13 cellular contexts compared by ENCODE assay signal in the genomic region with DNA sequence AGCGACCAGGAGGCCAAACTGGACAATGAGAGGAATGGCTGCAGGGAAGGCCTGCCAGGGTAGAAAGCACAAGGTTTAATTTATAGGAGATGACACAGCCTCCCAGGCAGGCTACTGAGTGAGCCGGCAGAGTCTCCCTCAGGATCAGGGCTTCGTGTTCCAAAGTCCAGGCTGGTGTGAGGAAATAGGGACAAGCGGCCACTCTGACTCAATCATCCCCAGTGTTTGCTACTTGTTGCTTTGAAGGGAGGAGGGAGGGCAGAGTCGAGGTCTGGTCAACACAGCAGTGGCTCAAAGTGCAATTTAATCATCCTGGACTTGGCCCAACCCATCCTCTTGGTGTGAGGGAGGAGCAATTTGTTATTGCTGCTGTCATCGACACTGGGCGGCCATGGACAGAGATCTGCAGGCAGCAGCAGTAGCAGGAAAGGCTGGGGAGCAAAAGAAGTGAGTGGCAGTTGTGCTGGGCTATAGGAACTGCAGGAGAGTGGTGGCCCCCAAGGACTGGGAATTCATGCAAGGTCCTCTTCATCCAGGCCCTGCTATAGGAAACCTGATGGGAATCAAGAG. TPM values are rescaled to one million over a fixed set of nuclear protein-coding genes. Genes with fewer than 3 reads are reported as not detected.
A peak's percentile ranks its signal among the peaks of the same experiment; 100 is the strongest.
DNase-seq lines count a peak whose midpoint lies in the region; ATAC-seq, FAIRE-seq and TF ChIP-seq lines count a peak whose summit lies in the region.
"Had no signal": no experiment of that assay in that cellular context is flagged by ENCODE, and none has a peak within 500 bp of the region (broad histone marks: within the 10 kb centered on the region; RNA-seq: fewer than 3 reads in every experiment).

No MANE protein-coding gene starts in this region.

- FAIRE-seq in frontal cortex (lab: Jason Lieb, UNC): no peak
- FAIRE-seq: endothelial cell of umbilical vein had no signal

- H3K27ac ChIP-seq in right atrium auricular region: peak overlapping the region in 1 of 2 donors; percentile 40
- H3K27ac ChIP-seq in suprapubic skin: peak overlapping the region; percentile 26

- peak; percentile 2 for ATAC-seq in GM21515 (IDR thresholded peaks at IDR 0.05; ENCODE audit: unreplicated experiment)
- ATAC-seq: natural killer cell treated with Interleukin-12 subunit alpha and Interleukin-12 subunit beta and Interleukin-15 and Interleukin-18, amount 100 ng/mL, for 72 hours had no signal

- H3K4me3 Mint-ChIP-seq in osteocyte (ENCODE audit: unreplicated experiment): no peak overlapping the region
- H3K4me3 Mint-ChIP-seq: activated naive CD4-positive, alpha-beta T cell treated with anti-CD3 and anti-CD28 coated beads, Interleukin-2, amount 50 U/mL, for 24 hours; natural killer cell treated with Interleukin-12 subunit alpha and Interleukin-12 subunit beta and Interleukin-15 and Interleukin-18, amount 100 ng/mL, for 72 hours; T-helper 1 cell treated with Interleukin-12 subunit alpha and Interleukin-12 subunit beta and Interleukin-4 antibody, amounts not matched to agents 30 μg/mL and 1 μg/mL, for 36 hours had no signal

- H3K4me3 ChIP-seq in right atrium auricular region: no peak overlapping the region
- no peak overlapping the region for H3K4me3 ChIP-seq in suprapubic skin

- WGBS in suprapubic skin: 57% methylated on average over 7 of the region's 7 CpGs

- H3K9me3 Mint-ChIP-seq in osteocyte (ENCODE audit: unreplicated experiment): peaks cover 5% of the 10 kb centered on the region
- H3K9me3 Mint-ChIP-seq: activated naive CD4-positive, alpha-beta T cell treated with anti-CD3 and anti-CD28 coated beads, Interleukin-2, amount 50 U/mL, for 24 hours; T-helper 1 cell treated with Interleukin-12 subunit alpha and Interleukin-12 subunit beta and Interleukin-4 antibody, amounts not matched to agents 30 μg/mL and 1 μg/mL, for 36 hours had no signal

- H3K27me3 ChIP-seq in right atrium auricular region (no peaks in the 10 kb centered on the region), suprapubic skin (no peaks in the 10 kb centered on the region)

- no peaks in the 10 kb centered on the region for H3K36me3 Mint-ChIP-seq in osteocyte (ENCODE audit: unreplicated experiment)
- H3K36me3 Mint-ChIP-seq: activated naive CD4-positive, alpha-beta T cell treated with anti-CD3 and anti-CD28 coated beads, Interleukin-2, amount 50 U/mL, for 24 hours; natural killer cell treated with Interleukin-12 subunit alpha and Interleukin-12 subunit beta and Interleukin-15 and Interleukin-18, amount 100 ng/mL, for 72 hours had no signal

- H3K9me3 ChIP-seq in right atrium auricular region (no peaks in the 10 kb centered on the region), suprapubic skin (no peaks in the 10 kb centered on the region)

- TF ChIP-seq CTCF in right atrium auricular region (IDR thresholded peaks at IDR 0.05) (no peak), suprapubic skin (IDR thresholded peaks at IDR 0.05) (no peak), osteocyte (IDR thresholded peaks at IDR 0.05) (no peak)

- H3K36me3 ChIP-seq in right atrium auricular region (no peaks in the 10 kb centered on the region), suprapubic skin (no peaks in the 10 kb centered on the region)

- no peak for TF ChIP-seq EP300 in suprapubic skin (IDR thresholded peaks at IDR 0.05)

- H3K4me1 Mint-ChIP-seq in osteocyte (ENCODE audit: unreplicated experiment): peaks cover 2% of the 10 kb centered on the region
- H3K4me1 Mint-ChIP-seq: activated naive CD4-positive, alpha-beta T cell treated with anti-CD3 and anti-CD28 coated beads, Interleukin-2, amount 50 U/mL, for 24 hours had no signal

- peaks cover 7% of the 10 kb centered on the region for H3K27me3 Mint-ChIP-seq in osteocyte (ENCODE audit: unreplicated experiment)

- H3K4me1 ChIP-seq in right atrium auricular region (no peaks in the 10 kb centered on the region), suprapubic skin (peaks cover 6% of the 10 kb centered on the region)

- TF ChIP-seq POLR2A in suprapubic skin (IDR thresholded peaks at IDR 0.05): no peak

- no peak overlapping the region for H3K27ac Mint-ChIP-seq in osteocyte (ENCODE audit: unreplicated experiment)
- H3K27ac Mint-ChIP-seq: activated naive CD4-positive, alpha-beta T cell treated with anti-CD3 and anti-CD28 coated beads, Interleukin-2, amount 50 U/mL, for 24 hours; natural killer cell treated with Interleukin-12 subunit alpha and Interleukin-12 subunit beta and Interleukin-15 and Interleukin-18, amount 100 ng/mL, for 72 hours; T-helper 1 cell treated with Interleukin-12 subunit alpha and Interleukin-12 subunit beta and Interleukin-4 antibody, amounts not matched to agents 30 μg/mL and 1 μg/mL, for 36 hours had no signal

- DNase-seq in right atrium auricular region (ENCODE audit: low spot score) (peak; percentile 87), suprapubic skin (ENCODE audit: low spot score in 2 of 2) (peak; percentile 81 to 85), frontal cortex (ENCODE audit: low spot score in 2 of 2) (no peak), osteocyte (ENCODE audit: extremely low spot score, unreplicated experiment) (no peak), iPS-NIHi7 (ENCODE audit: extremely low spot score) (no peak), NCI-H1694 treated with DMSO at 0.1 percent for 48 hours (lab: John Stamatoyannopoulos, UW) (no peak)
- DNase-seq: NCI-H2029 treated with DMSO at 0.1 percent for 48 hours had no signal

TF ChIP-seq in PFSK-1, 5 proteins besides CTCF, POLR2A, EP300 and RAD21:
- TF ChIP-seq TAF1 (IDR thresholded peaks at IDR 0.05; ENCODE audit: borderline replicate concordance, insufficient read depth, low read length): peak; percentile 51; the same call in 1 of the 2 replicates
- TF ChIP-seq POLR2AphosphoS5 (IDR thresholded peaks at IDR 0.05; ENCODE audit: low read depth, low read length): peak; percentile 48; the same call in 1 of the 2 replicates
- TF ChIP-seq FOXP2 (optimal IDR thresholded peaks at IDR 0.05; ENCODE audit: borderline replicate concordance, extremely low read depth, extremely low read length, insufficient read depth): peak; percentile 94
- 0 out of 2 replicates have a peak, but pooled peaks have one; percentile 35 for TF ChIP-seq SIN3A (IDR thresholded peaks at IDR 0.05; ENCODE audit: borderline replicate concordance, insufficient read depth, low read length)
- peak in 1 of 2 experiments; percentile 73; a peak in 2 of 4 replicates for TF ChIP-seq REST (IDR thresholded peaks at IDR 0.05; ENCODE audit: insufficient read depth in 1 of 2, low read depth in 2 of 2, low read length in 2 of 2)

RNA-seq across cellular contexts. Expression of gene TBX15, which starts 27.5 kb away (rescaled TPM):
- polyA plus RNA-seq in PFSK-1 (2012; ENCODE audit: insufficient read length, low read depth): 36.2 TPM
- total RNA-seq in right atrium auricular region: 1 to 10 TPM; 2.1 to 3.6 TPM
- total RNA-seq in suprapubic skin: 10 to 100 TPM in 1 of 4 donors, 1 to 10 TPM in 3; 3.3 to 10.8 (median 3.5) TPM
- total RNA-seq in frontal cortex: 0.82 TPM
- 3.1 and 4.3 TPM in 2 replicates for total RNA-seq in osteocyte
- total RNA-seq: endothelial cell of umbilical vein; natural killer cell treated with Interleukin-12 subunit alpha and Interleukin-12 subunit beta and Interleukin-15 and Interleukin-18, amount 100 ng/mL, for 72 hours had no signal

Comparison
In these comparisons a context has a peak if more than half of its experiments do, and no peak if none do; other contexts are left out.
1. DNase-seq: peak in right atrium auricular region (single experiment) and suprapubic skin (2 of 2); none in frontal cortex (0 of 2), osteocyte (single experiment), iPS-NIHi7 (single experiment) and NCI-H1694 treated with DMSO at 0.1 percent for 48 hours (single experiment).